In the genomic region with DNA sequence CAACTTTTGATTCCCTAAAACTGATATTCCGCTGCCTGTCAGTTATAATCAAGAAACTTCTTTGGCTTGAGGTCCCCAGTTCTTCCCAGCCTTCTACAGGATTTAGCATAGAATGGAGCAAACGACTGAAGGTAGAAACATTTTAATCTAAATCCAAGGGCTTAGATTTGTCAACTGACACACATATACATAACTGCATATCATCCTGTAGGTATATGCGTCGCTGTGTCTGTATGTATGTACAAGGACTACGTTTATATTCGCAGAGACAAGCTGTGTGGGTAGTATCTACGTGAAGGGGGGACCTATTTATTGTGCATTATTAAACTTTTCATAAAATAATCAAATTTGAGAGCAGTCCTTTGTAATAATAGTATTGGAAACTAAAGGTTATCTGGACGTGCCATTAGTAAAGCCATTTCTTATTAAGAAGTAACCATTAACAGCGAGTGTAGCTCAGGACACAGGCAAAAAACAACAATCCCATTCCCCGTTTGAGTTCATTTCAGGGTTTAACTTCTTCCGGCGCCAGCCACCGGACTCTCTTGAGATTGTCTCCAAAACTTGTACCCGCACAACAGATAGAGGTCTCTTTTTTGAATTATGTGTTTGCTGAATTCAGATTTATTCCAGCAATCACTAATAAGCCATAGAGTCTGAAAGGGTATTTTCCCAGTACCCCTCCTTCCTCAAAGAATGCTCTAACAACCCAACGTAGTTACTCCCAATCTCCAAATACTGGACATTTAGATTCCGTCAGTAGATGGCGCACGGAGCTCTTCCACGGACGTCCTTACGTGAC, we compare ENCODE assay signal across 8 cellular contexts. TPM values are rescaled to one million over a fixed set of nuclear protein-coding genes. Genes with fewer than 3 reads are reported as not detected.
A peak's percentile ranks its signal among the peaks of the same experiment; 100 is the strongest.
DNase-seq lines count a peak whose midpoint lies in the region; ATAC-seq and TF ChIP-seq lines count a peak whose summit lies in the region.

No MANE protein-coding gene starts in this region.

- H3K4me1 Mint-ChIP-seq in activated CD8-positive, alpha-beta memory T cell treated with anti-CD3 and anti-CD28 coated beads, Interleukin-2, amount 10 ng/mL, durations not matched to agents 7 days and 5 days: peaks cover 25% of the 10 kb centered on the region
- H3K4me1 Mint-ChIP-seq in naive thymus-derived CD4-positive, alpha-beta T cell: peaks cover 20 to 29% (median 27%) of the 10 kb centered on the region in 7 donors
- H3K4me1 Mint-ChIP-seq in type B pancreatic cell (ENCODE audit: unreplicated experiment): peaks cover 24% of the 10 kb centered on the region

- peak; percentile 65 for DNase-seq in activated CD8-positive, alpha-beta memory T cell treated with anti-CD3 and anti-CD28 coated beads, Interleukin-2, amount 10 ng/mL, durations not matched to agents 7 days and 5 days
- no peak for DNase-seq in activated CD8-positive, alpha-beta memory T cell treated with anti-CD3 and anti-CD28 coated beads, Interleukin-2, amount 50 U/mL, for 48 hours
- peak; percentile 82 for DNase-seq in NCI-H345 treated with DMSO at 0.1 percent for 48 hours (lab: John Stamatoyannopoulos, UW; ENCODE audit: unreplicated experiment)
- peak; percentile 30 for DNase-seq in activated T-cell treated with anti-CD3 and anti-CD28 coated beads for 24 hours (ENCODE audit: low read depth)
- DNase-seq in fibroblast of lung (ENCODE audit: low read depth in 2 of 2): peak; percentile 72 to 86
- DNase-seq in naive thymus-derived CD4-positive, alpha-beta T cell: peak in 8 of 9 donors; percentile 12 to 43 (median 35)
- no peak for DNase-seq in type B pancreatic cell (ENCODE audit: extremely low spot score, unreplicated experiment)

- H4K20me1 ChIP-seq in fibroblast of lung (ENCODE audit: control insufficient read depth, extremely low read depth, insufficient read depth, low read length): no peaks in the 10 kb centered on the region

- no peaks in the 10 kb centered on the region for H3K9me3 ChIP-seq in fibroblast of lung (ENCODE audit: control insufficient read depth, insufficient read depth, low read depth, low read length)
- no peaks in the 10 kb centered on the region for H3K9me3 ChIP-seq in naive thymus-derived CD4-positive, alpha-beta T cell (ENCODE audit: control insufficient read depth in 2 of 3, low read length in 3 of 3)

- H3K9ac ChIP-seq in fibroblast of lung (ENCODE audit: insufficient read depth, low read length): no peak overlapping the region

- POLR2A ChIA-PET in naive thymus-derived CD4-positive, alpha-beta T cell (lab: Charles Lee): interaction anchor here (0.7 to 2.1 kb wide), 6 partner anchors 28 to 486 kb away, joined by 3 to 9 read pairs (median 3); partner anchors contain the start of gene FOCAD

- peaks cover 2% of the 10 kb centered on the region for H3K4me1 ChIP-seq in fibroblast of lung (ENCODE audit: control insufficient read depth, extremely low read depth, insufficient read depth, low read length)
- peaks cover 12 to 21% of the 10 kb centered on the region in 2 donors for H3K4me1 ChIP-seq in naive thymus-derived CD4-positive, alpha-beta T cell (ENCODE audit: control insufficient read depth in 2 of 2, insufficient read depth in 2 of 2, low read length in 2 of 2)

- peak overlapping the region; percentile 89 to 97 (median 92) for H3K4me3 ChIP-seq in fibroblast of lung (replicated peaks in 1 of 4; ENCODE audit: control extremely low read depth in 1 of 4, insufficient read depth in 1 of 4, low read depth in 3 of 4, low read length in 4 of 4)
- H3K4me3 ChIP-seq in naive thymus-derived CD4-positive, alpha-beta T cell (ENCODE audit: low read length): peak overlapping the region; percentile 84

- no peaks in the 10 kb centered on the region for H3K27me3 ChIP-seq in fibroblast of lung (ENCODE audit: control insufficient read depth, insufficient read depth, low read length)
- no peaks in the 10 kb centered on the region for H3K27me3 ChIP-seq in naive thymus-derived CD4-positive, alpha-beta T cell (ENCODE audit: control insufficient read depth in 2 of 2, insufficient read depth in 2 of 2, low read length in 2 of 2)

- ATAC-seq in activated CD8-positive, alpha-beta memory T cell treated with anti-CD3 and anti-CD28 coated beads, Interleukin-2, amount 10 ng/mL, durations not matched to agents 7 days and 5 days: no peak
- ATAC-seq in HG02938 (IDR thresholded peaks at IDR 0.05; ENCODE audit: unreplicated experiment): peak; percentile 22
- no peak for ATAC-seq in naive thymus-derived CD4-positive, alpha-beta T cell

- intact Hi-C loops in naive thymus-derived CD4-positive, alpha-beta T cell (cut with micrococcal nuclease): loop anchor here (1.0 to 10.0 kb wide), 17 partner anchors 34 to 1577 kb away; partner anchors contain the start of genes DENND4C (in 1 of the 2), HAUS6 (in 1 of the 2), KLHL9 (in 1 of the 2) and MTAP (in 1 of the 2)

- no peaks in the 10 kb centered on the region for H3K9me3 Mint-ChIP-seq in activated CD8-positive, alpha-beta memory T cell treated with anti-CD3 and anti-CD28 coated beads, Interleukin-2, amount 10 ng/mL, durations not matched to agents 7 days and 5 days (ENCODE audit: low read depth)
- peaks cover 0 to 2% (median 0%) of the 10 kb centered on the region in 11 donors for H3K9me3 Mint-ChIP-seq in naive thymus-derived CD4-positive, alpha-beta T cell
- no peaks in the 10 kb centered on the region for H3K9me3 Mint-ChIP-seq in type B pancreatic cell

- no peaks in the 10 kb centered on the region for H3K36me3 ChIP-seq in fibroblast of lung (ENCODE audit: control insufficient read depth, insufficient read depth, low read length)
- H3K36me3 ChIP-seq in naive thymus-derived CD4-positive, alpha-beta T cell (ENCODE audit: control insufficient read depth in 2 of 3, insufficient read depth in 3 of 3, low read length in 3 of 3): peaks cover 0 to 10% (median 0%) of the 10 kb centered on the region in 3 experiments

- peaks cover 2% of the 10 kb centered on the region for H3K27me3 Mint-ChIP-seq in activated CD8-positive, alpha-beta memory T cell treated with anti-CD3 and anti-CD28 coated beads, Interleukin-2, amount 10 ng/mL, durations not matched to agents 7 days and 5 days
- peaks cover 0 to 6% (median 0%) of the 10 kb centered on the region in 5 donors for H3K27me3 Mint-ChIP-seq in naive thymus-derived CD4-positive, alpha-beta T cell
- peaks cover 19% of the 10 kb centered on the region for H3K27me3 Mint-ChIP-seq in type B pancreatic cell

- peak overlapping the region; percentile 100 for H3K4me3 Mint-ChIP-seq in activated CD8-positive, alpha-beta memory T cell treated with anti-CD3 and anti-CD28 coated beads, Interleukin-2, amount 10 ng/mL, durations not matched to agents 7 days and 5 days
- H3K4me3 Mint-ChIP-seq in naive thymus-derived CD4-positive, alpha-beta T cell: peak overlapping the region; percentile 92 to 100 (median 98)
- peak overlapping the region; percentile 95 for H3K4me3 Mint-ChIP-seq in type B pancreatic cell

- H3K27ac Mint-ChIP-seq in activated CD8-positive, alpha-beta memory T cell treated with anti-CD3 and anti-CD28 coated beads, Interleukin-2, amount 10 ng/mL, durations not matched to agents 7 days and 5 days: peak overlapping the region; percentile 94
- peak overlapping the region; percentile 89 to 100 (median 99) for H3K27ac Mint-ChIP-seq in naive thymus-derived CD4-positive, alpha-beta T cell
- H3K27ac Mint-ChIP-seq in type B pancreatic cell: peak overlapping the region; percentile 94

- H3K4me2 ChIP-seq in fibroblast of lung (ENCODE audit: extremely low read depth, insufficient read depth, low read length): peak overlapping the region; percentile 80

- no peak overlapping the region for H3K27ac ChIP-seq in fibroblast of lung (ENCODE audit: insufficient read depth, low read length)
- peak overlapping the region; percentile 89 for H3K27ac ChIP-seq in naive thymus-derived CD4-positive, alpha-beta T cell (ENCODE audit: low read depth, low read length)

- H3K36me3 Mint-ChIP-seq in activated CD8-positive, alpha-beta memory T cell treated with anti-CD3 and anti-CD28 coated beads, Interleukin-2, amount 10 ng/mL, durations not matched to agents 7 days and 5 days: peaks cover 18% of the 10 kb centered on the region
- peaks cover 0 to 13% (median 0%) of the 10 kb centered on the region in 5 donors for H3K36me3 Mint-ChIP-seq in naive thymus-derived CD4-positive, alpha-beta T cell
- H3K36me3 Mint-ChIP-seq in type B pancreatic cell: peaks cover 3% of the 10 kb centered on the region

- peak overlapping the region; percentile 54 for H2AFZ ChIP-seq in fibroblast of lung (ENCODE audit: low read length)

- CTCF ChIA-PET in activated CD8-positive, alpha-beta memory T cell treated with anti-CD3 and anti-CD28 coated beads, Interleukin-2, amount 10 ng/mL, durations not matched to agents 7 days and 5 days (lab: Charles Lee): interaction anchor here (0.7 to 4.3 kb wide), 32 partner anchors 11 to 1160 kb away, joined by 3 to 52 read pairs (median 3); partner anchors contain the start of gene FOCAD
- CTCF ChIA-PET in naive thymus-derived CD4-positive, alpha-beta T cell (lab: Charles Lee): interaction anchor here (0.6 to 3.1 kb wide), 12 partner anchors 8 to 677 kb away, joined by 3 to 13 read pairs (median 4); no protein-coding TSS in a partner anchor

- TF ChIP-seq CTCF in fibroblast of lung (conservative IDR thresholded peaks at IDR 0.05 in 1 of 2, IDR thresholded peaks at IDR 0.05 in 1 of 2; ENCODE audit: low read depth in 1 of 2, low read length in 2 of 2) (peak; percentile 78 to 81), type B pancreatic cell (conservative IDR thresholded peaks at IDR 0.05) (peak; percentile 90)

- peaks cover 16% of the 10 kb centered on the region for H3K79me2 ChIP-seq in fibroblast of lung (ENCODE audit: control insufficient read depth, insufficient read depth, low read length)

RNA-seq across cellular contexts. Expression of gene MLLT3, which starts 2.1 kb away (rescaled TPM):
- 10 to 100 TPM; 55.9 to 56.4 TPM for total RNA-seq in activated CD8-positive, alpha-beta memory T cell treated with anti-CD3 and anti-CD28 coated beads, Interleukin-2, amount 10 ng/mL, durations not matched to agents 7 days and 5 days
- total RNA-seq in fibroblast of lung (36.5 and 43.8 TPM in 2 replicates), type B pancreatic cell (ENCODE audit: low replicate concordance) (44.2 and 50.0 TPM in 2 replicates)
- 21.7 and 37.3 TPM in 2 replicates for polyA plus RNA-seq in fibroblast of lung
- polyA plus RNA-seq in fibroblast of lung (2012): 15.5 and 21.4 TPM in 2 replicates
- polyA minus RNA-seq in fibroblast of lung (ENCODE audit: low replicate concordance): 5.7 and 18.6 TPM in 2 replicates
- 10 to 100 TPM; 40.9 to 85.3 (median 71.3) TPM for total RNA-seq in naive thymus-derived CD4-positive, alpha-beta T cell
- 10 to 100 TPM; 62.6 to 64.8 TPM for polyA plus RNA-seq in naive thymus-derived CD4-positive, alpha-beta T cell

RNA-seq across cellular contexts. Expression of gene FOCAD, which starts 59.7 kb away (rescaled TPM):
- total RNA-seq in activated CD8-positive, alpha-beta memory T cell treated with anti-CD3 and anti-CD28 coated beads, Interleukin-2, amount 10 ng/mL, durations not matched to agents 7 days and 5 days: 10 to 100 TPM; 32.7 to 37.7 TPM
- 67.3 and 145 TPM in 2 replicates for total RNA-seq in fibroblast of lung
- 40.3 and 46.8 TPM in 2 replicates for polyA plus RNA-seq in fibroblast of lung
- 29.3 and 35.0 TPM in 2 replicates for polyA plus RNA-seq in fibroblast of lung (2012)
- 61.9 and 107 TPM in 2 replicates for polyA minus RNA-seq in fibroblast of lung (ENCODE audit: low replicate concordance)
- 10 to 100 TPM; 12.8 to 33.7 (median 22.3) TPM for total RNA-seq in naive thymus-derived CD4-positive, alpha-beta T cell
- 10 to 100 TPM; 13.1 to 18.3 TPM for polyA plus RNA-seq in naive thymus-derived CD4-positive, alpha-beta T cell
- total RNA-seq in type B pancreatic cell (ENCODE audit: low replicate concordance): 46.1 and 51.0 TPM in 2 replicates

Comparison
In these comparisons a context has a peak if more than half of its experiments do, and no peak if none do; other contexts are left out.
1. DNase-seq: peak in activated CD8-positive, alpha-beta memory T cell treated with anti-CD3 and anti-CD28 coated beads, Interleukin-2, amount 10 ng/mL, durations not matched to agents 7 days and 5 days (single experiment), NCI-H345 treated with DMSO at 0.1 percent for 48 hours (single experiment), activated T-cell treated with anti-CD3 and anti-CD28 coated beads for 24 hours (single experiment), fibroblast of lung (2 of 2) and naive thymus-derived CD4-positive, alpha-beta T cell (8 of 9); none in activated CD8-positive, alpha-beta memory T cell treated with anti-CD3 and anti-CD28 coated beads, Interleukin-2, amount 50 U/mL, for 48 hours (single experiment) and type B pancreatic cell (single experiment).
2. Peak in every context shown above with its lines, with median percentiles within 50 percentile points of each other: H3K27ac Mint-ChIP-seq and H3K4me3 Mint-ChIP-seq.